Comparison of ENCODE assay signal across 9 cellular contexts in genomic region chr1:209248649-209249279, GRCh38.
A peak's percentile ranks its signal among the peaks of the same experiment; 100 is the strongest.
DNase-seq lines count a peak whose midpoint lies in the region; ATAC-seq and TF ChIP-seq lines count a peak whose summit lies in the region.
"Had no signal": no experiment of that assay in that cellular context is flagged by ENCODE, and none has a peak within 500 bp of the region (broad histone marks: within the 10 kb centered on the region; RNA-seq: fewer than 3 reads in every experiment).

No MANE protein-coding gene starts in this region.

- in situ Hi-C loops in SK-MEL-5 (cut with HindIII; ENCODE audit: low pct_unique_long_range_greater_than_20kb, low sequenced_read_pairs), result no loop called here

- H3K27me3 Mint-ChIP-seq in brain, result no peaks in the 10 kb centered on the region

- H3K4me1 ChIP-seq in A673 (ENCODE audit: insufficient read depth, low read length, poor library complexity, severe bottlenecking), result no peaks in the 10 kb centered on the region

- intact Hi-C loops in A673 (cut with micrococcal nuclease; ENCODE audit: unreplicated experiment), result loop anchor here (10.0 kb wide), 1 partner anchor 316 kb away; no protein-coding TSS in a partner anchor

- no TSS peak for BruUV-seq in A673 (replicated peaks; lab: Mats Ljungman, UMichigan)

- no peaks in the 10 kb centered on the region for H3K36me3 ChIP-seq in A673 (ENCODE audit: insufficient read depth, low read length, poor library complexity, severe bottlenecking)

- DNase-seq in A673 (ENCODE audit: low spot score) (peak; percentile 63), NCI-H1048 (lab: John Stamatoyannopoulos, UW) (peak; percentile 65), SK-MEL-5 (ENCODE audit: low read depth, low spot score) (peak; percentile 70), islet precursor cell (peak; percentile 80)
- peak; percentile 61 for DNase-seq in stimulated activated CD4-positive, alpha-beta T cell treated with anti-CD3 and anti-CD28 coated beads, Interleukin-2, amount 100 ng/mL, for 48 hours

- peaks cover 18% of the 10 kb centered on the region for H3K27me3 ChIP-seq in A673 (replicated peaks; ENCODE audit: insufficient read depth, low read depth, low read length, poor library complexity)

- H3K36me3 Mint-ChIP-seq in brain, result no peaks in the 10 kb centered on the region
- H3K36me3 Mint-ChIP-seq: natural killer cell treated with Interleukin-12 subunit alpha and Interleukin-12 subunit beta and Interleukin-15 and Interleukin-18, amount 100 ng/mL, for 72 hours had no signal

- peak overlapping the region in 2 of 5 experiments; percentile 38 to 67 for H3K4me3 Mint-ChIP-seq in brain
- H3K4me3 Mint-ChIP-seq: natural killer cell treated with Interleukin-12 subunit alpha and Interleukin-12 subunit beta and Interleukin-15 and Interleukin-18, amount 100 ng/mL, for 72 hours had no signal

- H3K4me1 Mint-ChIP-seq in brain, result peaks cover 47% of the 10 kb centered on the region

- no peak overlapping the region for H3K4me3 ChIP-seq in A673 (ENCODE audit: low read depth, low read length, poor library complexity, severe bottlenecking)

- CTCF ChIA-PET in A673 (lab: Charles Lee), result interaction anchor here (0.6 to 0.8 kb wide), 3 partner anchors 46 to 1227 kb away, joined by 3 to 11 read pairs (median 6); no protein-coding TSS in a partner anchor

- H3K27ac Mint-ChIP-seq in brain, result peak overlapping the region; percentile 34 to 84 (median 72)
- H3K27ac Mint-ChIP-seq: natural killer cell treated with Interleukin-12 subunit alpha and Interleukin-12 subunit beta and Interleukin-15 and Interleukin-18, amount 100 ng/mL, for 72 hours had no signal

- POLR2A ChIA-PET in A673 (lab: Charles Lee; ENCODE audit: low non-redundant PET), result no interaction called here

- H3K9me3 ChIP-seq in A673 (ENCODE audit: low read depth, low read length, poor library complexity, severe bottlenecking), result no peaks in the 10 kb centered on the region

- no peak overlapping the region for H3K27ac ChIP-seq in A673 (ENCODE audit: low read depth, low read length, poor library complexity, severe bottlenecking)

- TF ChIP-seq CTCF in A673 (conservative IDR thresholded peaks at IDR 0.05; ENCODE audit: low read depth, low read length), result peak; percentile 88
- TF ChIP-seq CTCF in GM12874 (IDR thresholded peaks at IDR 0.05; ENCODE audit: insufficient read depth, low read depth, low read length), result peak; percentile 74
- peak; percentile 84 to 89 for TF ChIP-seq CTCF in brain (conservative IDR thresholded peaks at IDR 0.05)

- H3K9me3 Mint-ChIP-seq in brain, result peaks cover 0 to 3% (median 0%) of the 10 kb centered on the region in 5 experiments
- H3K9me3 Mint-ChIP-seq: natural killer cell treated with Interleukin-12 subunit alpha and Interleukin-12 subunit beta and Interleukin-15 and Interleukin-18, amount 100 ng/mL, for 72 hours had no signal

- peak; percentile 76 for ATAC-seq in HG02610 (IDR thresholded peaks at IDR 0.05; ENCODE audit: unreplicated experiment)
